Comparison of ENCODE assay signal across 27 cellular contexts in the genomic region with DNA sequence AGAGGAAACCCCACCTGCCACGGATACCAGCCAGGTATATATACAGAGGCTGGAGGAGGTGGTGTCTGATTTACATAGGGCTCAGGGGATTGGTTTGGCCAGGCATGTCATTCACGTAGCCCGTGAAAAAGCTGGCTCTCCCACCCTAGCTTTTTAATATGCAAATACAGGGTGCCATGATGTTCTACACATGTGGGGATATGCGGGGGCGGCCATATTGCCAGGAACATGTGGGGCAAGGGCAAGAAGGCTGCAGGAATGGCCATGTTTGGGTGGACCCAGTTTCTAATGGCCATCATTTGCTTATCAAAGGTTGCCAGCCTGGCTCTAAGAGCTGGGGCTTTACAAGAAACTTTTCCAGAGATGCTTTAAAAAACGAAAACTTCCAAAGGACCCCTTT.
"Had no signal": no experiment of that assay in that cellular context is flagged by ENCODE, and none has a peak within 500 bp of the region (broad histone marks: within the 10 kb centered on the region; RNA-seq: fewer than 3 reads in every experiment).

No MANE protein-coding gene starts in this region.

- ATAC-seq: Right ventricle myocardium inferior, SK-N-SH treated with all-trans-retinoic acid at 6 μM for 48 hours had no signal

- DNase-seq: KBM-7; MG63; NCI-H1092; NCI-H1105 treated with DMSO at 0.1 percent for 48 hours; NCI-H1417 treated with DMSO at 0.1 percent for 48 hours; NCI-H146; NCI-H1694 treated with DMSO at 0.1 percent for 48 hours; NCI-H1930; NCI-H2081; NCI-H2107; NCI-H226; NCI-H446; NCI-H510A; NCI-H524 treated with DMSO at 0.1 percent for 48 hours; NCI-H69; NCI-H774; NK-92 treated with Interleukin-12 subunit alpha and Interleukin-12 subunit beta, amount 100 ng/mL, for 24 hours; OCI-M1; PC-9; Peyer's patch; SHP77 treated with DMSO at 0.1 percent for 48 hours; SJCRH30; T-helper 1 cell had no signal

- H3K4me2 ChIP-seq: PC-9 had no signal

- H3K27ac ChIP-seq: HL-60, PC-9, Peyer's patch, SJCRH30 had no signal

- FAIRE-seq: HTR-8/SVneo had no signal

- H2AFZ ChIP-seq: PC-9 had no signal

- H3K9me3 ChIP-seq: MG63, Peyer's patch, SJCRH30 had no signal

- H3K36me3 ChIP-seq: MG63, Peyer's patch, SJCRH30 had no signal

- H3K4me3 ChIP-seq: MG63, PC-9, Peyer's patch, SJCRH30 had no signal

- H3K27me3 ChIP-seq: MG63, Peyer's patch, SJCRH30 had no signal

- H3K4me1 ChIP-seq: Peyer's patch, SJCRH30 had no signal
